8 cellular contexts compared by ENCODE assay signal in genomic region chr13:112711528-112712265, GRCh38. TPM values are rescaled to one million over a fixed set of nuclear protein-coding genes. Genes with fewer than 3 reads are reported as not detected.
DNase-seq lines count a peak whose midpoint lies in the region; ATAC-seq and TF ChIP-seq lines count a peak whose summit lies in the region.

No MANE protein-coding gene starts in this region.

- H3K27ac ChIP-seq in Peyer's patch (peak overlapping the region; percentile 52 to 90 (median 76)), mesendoderm (ENCODE audit: low read depth, low read length) (peak overlapping the region; percentile 93), transverse colon (peak overlapping the region; percentile 73 to 87 (median 76))

- no peak overlapping the region for H3K23ac ChIP-seq in mesendoderm (ENCODE audit: low read length)

- H3K79me2 ChIP-seq in mesendoderm (ENCODE audit: control insufficient read depth, insufficient read depth, low read length), result peaks cover 18% of the 10 kb centered on the region

- H2BK5ac ChIP-seq in mesendoderm (ENCODE audit: low read length), result peak overlapping the region; percentile 66

- H2BK15ac ChIP-seq in mesendoderm (replicated peaks; ENCODE audit: low read depth), result no peak overlapping the region

- H3K4me2 ChIP-seq in mesendoderm (ENCODE audit: low read length), result peak overlapping the region; percentile 50

- no peak for TF ChIP-seq POLR2A in Peyer's patch (IDR thresholded peaks at IDR 0.05)
- TF ChIP-seq POLR2A in transverse colon (IDR thresholded peaks at IDR 0.05), result no peak

- H3K4me1 Mint-ChIP-seq in activated CD4-positive, alpha-beta T cell treated with anti-CD3 and anti-CD28 coated beads, Interleukin-2, amount 10 ng/mL, durations not matched to agents 24 days and 14 days, result peaks cover 4% of the 10 kb centered on the region

- intact Hi-C loops in activated CD4-positive, alpha-beta T cell treated with anti-CD3 and anti-CD28 coated beads, Interleukin-2, amount 10 ng/mL, durations not matched to agents 24 days and 14 days (cut with micrococcal nuclease), result no loop called here
- intact Hi-C loops in transverse colon (cut with DNase I; ENCODE audit: low total_unique reads), result no loop called here

- H3K4me3 ChIP-seq in Peyer's patch (peak overlapping the region in 2 of 4 donors; percentile 28 to 35), mesendoderm (ENCODE audit: low read length) (no peak overlapping the region), transverse colon (peak overlapping the region in 2 of 4 donors; percentile 4 to 11)

- H3K27me3 Mint-ChIP-seq in activated CD4-positive, alpha-beta T cell treated with anti-CD3 and anti-CD28 coated beads, Interleukin-2, amount 10 ng/mL, durations not matched to agents 24 days and 14 days, result no peaks in the 10 kb centered on the region

- H3K4me1 ChIP-seq in Peyer's patch, result peaks cover 0 to 19% (median 4%) of the 10 kb centered on the region in 4 donors
- peaks cover 17% of the 10 kb centered on the region for H3K4me1 ChIP-seq in mesendoderm (ENCODE audit: control insufficient read depth, low read depth, low read length)
- peaks cover 17 to 21% (median 18%) of the 10 kb centered on the region in 4 donors for H3K4me1 ChIP-seq in transverse colon

- H3K36me3 ChIP-seq in Peyer's patch (no peaks in the 10 kb centered on the region), mesendoderm (ENCODE audit: control insufficient read depth, insufficient read depth, low read length) (no peaks in the 10 kb centered on the region), transverse colon (no peaks in the 10 kb centered on the region)

- peaks cover 18% of the 10 kb centered on the region for H3K79me1 ChIP-seq in mesendoderm (ENCODE audit: low read length)

- DNase-seq in activated CD4-positive, alpha-beta T cell treated with anti-CD3 and anti-CD28 coated beads for 48 hours, result peak; percentile 25
- no peak for DNase-seq in activated CD4-positive, alpha-beta T cell treated with anti-CD3 and anti-CD28 coated beads, Interleukin-2, amount 10 ng/mL, durations not matched to agents 24 days and 14 days
- peak; percentile 21 to 92 (median 81) for DNase-seq in Peyer's patch
- peak; percentile 68 for DNase-seq in epidermal melanocyte (ENCODE audit: insufficient read length, low spot score)
- peak; percentile 100 for DNase-seq in mesendoderm
- DNase-seq in transverse colon, result peak; percentile 78

- peaks cover 1% of the 10 kb centered on the region for H3K36me3 Mint-ChIP-seq in activated CD4-positive, alpha-beta T cell treated with anti-CD3 and anti-CD28 coated beads, Interleukin-2, amount 10 ng/mL, durations not matched to agents 24 days and 14 days (ENCODE audit: low read depth)

- no peak overlapping the region for H3K27ac Mint-ChIP-seq in activated CD4-positive, alpha-beta T cell treated with anti-CD3 and anti-CD28 coated beads, Interleukin-2, amount 10 ng/mL, durations not matched to agents 24 days and 14 days

- peak overlapping the region; percentile 65 for H3K18ac ChIP-seq in mesendoderm (ENCODE audit: low read length)

- H2AK5ac ChIP-seq in mesendoderm (ENCODE audit: low read length), result no peak overlapping the region

- peak overlapping the region; percentile 89 for H3K4ac ChIP-seq in mesendoderm (ENCODE audit: low read depth, low read length)

- WGBS in mesendoderm (ENCODE audit: extremely low coverage, insufficient coverage, low lambda C conversion rate), result no CpG with 5 or more reads among the region's 22 CpGs
- WGBS in transverse colon (ENCODE audit: low coverage in 1 of 2), 2 donors, result 23 to 30% methylated on average over 8 to 22 of the region's 22 CpGs

- ATAC-seq in HG02852 (IDR thresholded peaks at IDR 0.05; ENCODE audit: unreplicated experiment), result peak; percentile 78
- no peak for ATAC-seq in HG03175 (IDR thresholded peaks at IDR 0.05; ENCODE audit: unreplicated experiment)

- H4K5ac ChIP-seq in mesendoderm (ENCODE audit: low read length), result no peak overlapping the region

- in situ Hi-C loops in transverse colon (cut with MboI; ENCODE audit: low pct_ligation_motif_present in 1 of 4, low pct_unique_long_range_greater_than_20kb in 1 of 4, low sequenced_read_pairs in 3 of 4), result no loop called here

- no peak for TF ChIP-seq EP300 in transverse colon (IDR thresholded peaks at IDR 0.05; ENCODE audit: low read depth)

- no peaks in the 10 kb centered on the region for H3K9me3 ChIP-seq in Peyer's patch
- H3K9me3 ChIP-seq in transverse colon, result no peaks in the 10 kb centered on the region

- TF ChIP-seq CTCF in Peyer's patch (IDR thresholded peaks at IDR 0.05) (peak in 3 of 6 experiments; percentile 15 to 31 (median 21)), transverse colon (IDR thresholded peaks at IDR 0.05) (no peak)

- H4K8ac ChIP-seq in mesendoderm (ENCODE audit: low read depth, low read length), result no peak overlapping the region

- peak overlapping the region; percentile 49 for H3K9ac ChIP-seq in mesendoderm (ENCODE audit: low read length)

- H3K56ac ChIP-seq in mesendoderm (ENCODE audit: low read length), result peak overlapping the region; percentile 74

- H3K27me3 ChIP-seq in Peyer's patch, result no peaks in the 10 kb centered on the region
- no peaks in the 10 kb centered on the region for H3K27me3 ChIP-seq in mesendoderm (ENCODE audit: insufficient read depth, low read length, poor library complexity)
- no peaks in the 10 kb centered on the region for H3K27me3 ChIP-seq in transverse colon

- no peak overlapping the region for H3K4me3 Mint-ChIP-seq in activated CD4-positive, alpha-beta T cell treated with anti-CD3 and anti-CD28 coated beads, Interleukin-2, amount 10 ng/mL, durations not matched to agents 24 days and 14 days

- no peak overlapping the region for H2BK120ac ChIP-seq in mesendoderm (ENCODE audit: low read depth, low read length)

- no peaks in the 10 kb centered on the region for H3K9me3 Mint-ChIP-seq in activated CD4-positive, alpha-beta T cell treated with anti-CD3 and anti-CD28 coated beads, Interleukin-2, amount 10 ng/mL, durations not matched to agents 24 days and 14 days

RNA-seq across cellular contexts. Expression of gene ATP11A, which starts 21.9 kb away (rescaled TPM):
- total RNA-seq in activated CD4-positive, alpha-beta T cell treated with anti-CD3 and anti-CD28 coated beads, Interleukin-2, amount 10 ng/mL, durations not matched to agents 24 days and 14 days, result 79.4 and 80.6 TPM in 2 replicates
- total RNA-seq in Peyer's patch, result 10 to 100 TPM; 33.1 to 64.2 (median 53.7) TPM
- 12.6 TPM for polyA plus RNA-seq in mesendoderm (2013, experiment 1 of 2)
- 12.0 TPM for polyA plus RNA-seq in mesendoderm (2013, experiment 2 of 2)
- 10 to 100 TPM; 10.2 to 17.5 (median 13.3) TPM for total RNA-seq in transverse colon
